Comparison of ENCODE assay signal across 5 cellular contexts in genomic region chr2:212526059-212526458, GRCh38. TPM values are rescaled to one million over a fixed set of nuclear protein-coding genes. Genes with fewer than 3 reads are reported as not detected.
"Had no signal": no experiment of that assay in that cellular context is flagged by ENCODE, and none has a peak within 500 bp of the region (broad histone marks: within the 10 kb centered on the region; RNA-seq: fewer than 3 reads in every experiment).

No MANE protein-coding gene starts in this region.

- H3K4me3 ChIP-seq: GM23338 had no signal

- DNase-seq: H9, HCEC 1CT, IMR-90 had no signal

- ATAC-seq: GM23338 had no signal

RNA-seq across cellular contexts. Expression of gene ERBB4, which starts 12.5 kb away (rescaled TPM):
- total RNA-seq: HT-29, IMR-90 had no signal
- polyA plus RNA-seq: IMR-90 had no signal
